ENCODE assay signal across 22 cellular contexts in the genomic region with DNA sequence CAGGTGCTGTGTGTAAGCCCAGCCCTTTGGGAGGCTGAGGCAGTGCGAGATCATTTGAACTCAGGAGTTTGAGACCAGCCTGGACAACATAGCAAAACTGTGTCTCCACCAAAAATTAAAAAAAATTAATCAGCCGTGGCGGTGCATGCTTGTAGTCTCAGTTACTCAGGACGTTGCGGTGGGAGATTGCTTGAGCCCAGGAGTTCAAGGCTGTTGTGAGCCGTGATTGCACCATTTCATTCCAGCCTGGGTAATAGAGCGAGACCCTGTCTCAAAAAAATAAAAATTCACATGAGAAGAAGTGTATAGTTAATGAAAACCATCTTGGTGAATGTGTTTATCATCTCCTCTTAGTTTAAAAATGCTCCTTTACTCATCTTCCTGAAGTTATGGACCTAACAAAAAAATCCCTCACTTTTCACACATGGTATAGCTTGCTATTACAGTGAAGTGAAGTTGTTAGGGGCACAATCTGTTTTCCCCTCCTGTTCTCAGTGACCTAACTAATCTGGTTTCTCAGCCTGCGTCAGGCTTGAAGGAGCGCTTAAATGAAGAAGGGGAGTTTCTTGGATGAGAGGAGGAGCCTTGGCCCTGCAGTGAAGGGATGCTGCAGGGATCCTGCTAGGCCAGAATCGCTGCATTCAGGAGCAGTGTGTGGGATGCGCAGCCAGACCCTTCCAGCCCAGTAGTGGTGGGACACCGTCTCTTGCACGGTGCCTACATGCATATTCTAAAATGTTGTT. TPM values are rescaled to one million over a fixed set of nuclear protein-coding genes. Genes with fewer than 3 reads are reported as not detected.
DNase-seq lines count a peak whose midpoint lies in the region; TF ChIP-seq lines count a peak whose summit lies in the region.
"Had no signal": no experiment of that assay in that cellular context is flagged by ENCODE, and none has a peak within 500 bp of the region (broad histone marks: within the 10 kb centered on the region; RNA-seq: fewer than 3 reads in every experiment).

No MANE protein-coding gene starts in this region.

- in situ Hi-C loops in HAP-1 (cut with MboI; ENCODE audit: low sequenced_read_pairs): no loop called here

- H3K36me3 Mint-ChIP-seq in activated CD4-positive, alpha-beta T cell treated with anti-CD3 and anti-CD28 coated beads, Interleukin-2, amount 10 ng/mL, durations not matched to agents 7 days and 5 days (ENCODE audit: low read depth): peaks cover 29% of the 10 kb centered on the region
- H3K36me3 Mint-ChIP-seq in brain (peaks cover 61% of the 10 kb centered on the region), neural progenitor cell (peaks cover 44% of the 10 kb centered on the region)

- H3K36me3 ChIP-seq in neural progenitor cell: no peaks in the 10 kb centered on the region
- 0 out of 2 replicates have a peak, but pooled peaks cover 4% of the 10 kb centered on the region for H3K36me3 ChIP-seq in HAP-1 (replicated peaks)
- H3K36me3 ChIP-seq: Peyer's patch, right atrium auricular region had no signal

- H3K27ac ChIP-seq in neural progenitor cell: peak overlapping the region; percentile 44
- H3K27ac ChIP-seq: Peyer's patch, right atrium auricular region had no signal

- no peak for TF ChIP-seq POLR2A in erythroblast (IDR thresholded peaks at IDR 0.05; ENCODE audit: low read length)

- no peak for DNase-seq in activated CD4-positive, alpha-beta T cell treated with anti-CD3 and anti-CD28 coated beads, Interleukin-2, amount 10 ng/mL, durations not matched to agents 7 days and 5 days
- DNase-seq in activated CD4-positive, alpha-beta T cell treated with anti-CD3 and anti-CD28 coated beads, Interleukin-2, amount 50 U/mL, for 1 hour: no peak
- peak; percentile 73 to 76 for DNase-seq in NCI-H524 (lab: John Stamatoyannopoulos, UW)
- DNase-seq in neural progenitor cell (ENCODE audit: low spot score): peak; percentile 39
- DNase-seq in HAP-1 (ENCODE audit: low spot score in 2 of 2): no peak
- no peak for DNase-seq in erythroblast (lab: John Stamatoyannopoulos, UW)
- no peak for DNase-seq in medulla oblongata (ENCODE audit: extremely low spot score)
- DNase-seq: activated T-cell treated with anti-CD3 and anti-CD28 coated beads, Interleukin-2, amount 50 U/mL, for 72 hours; Caco-2; foreskin fibroblast; left ventricle myocardium superior; NCI-H1092 treated with DMSO at 0.1 percent for 48 hours; NCI-H2081 treated with DMSO at 0.1 percent for 48 hours; NCI-H446 treated with DMSO at 0.1 percent for 48 hours; NK-92 treated with Interleukin-12 subunit alpha and Interleukin-12 subunit beta, amount 100 ng/mL, for 24 hours; occipital lobe; Peyer's patch; stimulated activated CD4-positive, alpha-beta T cell treated with anti-CD3 and anti-CD28 coated beads, Interleukin-12 subunit alpha, Interleukin-12 subunit beta, amount 100 ng/mL, for 4 hours had no signal

- no peak for TF ChIP-seq CTCF in brain (conservative IDR thresholded peaks at IDR 0.05)
- no peak for TF ChIP-seq CTCF in neural progenitor cell (IDR thresholded peaks at IDR 0.05)

- peaks cover 84% of the 10 kb centered on the region for H4K20me1 ChIP-seq in neural progenitor cell (ENCODE audit: low read depth)

- no peaks in the 10 kb centered on the region for H3K9me3 ChIP-seq in neural progenitor cell (ENCODE audit: low read depth)
- H3K9me3 ChIP-seq in HAP-1: no peaks in the 10 kb centered on the region
- H3K9me3 ChIP-seq: Caco-2, Peyer's patch, right atrium auricular region had no signal

- H3K79me2 ChIP-seq in neural progenitor cell (ENCODE audit: low read depth): peaks cover 100% of the 10 kb centered on the region

- H3K9ac ChIP-seq in neural progenitor cell: no peak overlapping the region

- CTCF ChIA-PET in activated CD4-positive, alpha-beta T cell treated with anti-CD3 and anti-CD28 coated beads, Interleukin-2, amount 10 ng/mL, durations not matched to agents 7 days and 5 days (lab: Charles Lee): no interaction called here

- peaks cover 18% of the 10 kb centered on the region for H3F3A ChIP-seq in neural progenitor cell (ENCODE audit: low read depth)

- H3K4me1 Mint-ChIP-seq in activated CD4-positive, alpha-beta T cell treated with anti-CD3 and anti-CD28 coated beads, Interleukin-2, amount 10 ng/mL, durations not matched to agents 7 days and 5 days: peaks cover 74% of the 10 kb centered on the region
- peaks cover 38% of the 10 kb centered on the region for H3K4me1 Mint-ChIP-seq in brain
- H3K4me1 Mint-ChIP-seq in neural progenitor cell: peaks cover 30% of the 10 kb centered on the region

- POLR2A ChIA-PET in activated CD4-positive, alpha-beta T cell treated with anti-CD3 and anti-CD28 coated beads, Interleukin-2, amount 10 ng/mL, durations not matched to agents 7 days and 5 days (lab: Charles Lee): no interaction called here

- H3K9me3 Mint-ChIP-seq in activated CD4-positive, alpha-beta T cell treated with anti-CD3 and anti-CD28 coated beads, Interleukin-2, amount 10 ng/mL, durations not matched to agents 7 days and 5 days: peaks cover 9% of the 10 kb centered on the region
- peaks cover 4 to 17% (median 8%) of the 10 kb centered on the region in 5 experiments for H3K9me3 Mint-ChIP-seq in brain
- peaks cover 15% of the 10 kb centered on the region for H3K9me3 Mint-ChIP-seq in neural progenitor cell
- H3K9me3 Mint-ChIP-seq: activated naive CD4-positive, alpha-beta T cell treated with anti-CD3 and anti-CD28 coated beads, Interleukin-2, amount 50 U/mL, for 72 hours; activated T-cell treated with anti-CD3 and anti-CD28 coated beads, Interleukin-2, amount 50 U/mL, for 72 hours; T-helper 1 cell treated with Interleukin-12 subunit alpha and Interleukin-12 subunit beta and Interleukin-4 antibody, amounts not matched to agents 30 μg/mL and 1 μg/mL, for 36 hours had no signal

- H3K4me1 ChIP-seq in neural progenitor cell (peaks cover 12% of the 10 kb centered on the region), HAP-1 (no peaks in the 10 kb centered on the region)

- H3K27ac Mint-ChIP-seq in activated CD4-positive, alpha-beta T cell treated with anti-CD3 and anti-CD28 coated beads, Interleukin-2, amount 10 ng/mL, durations not matched to agents 7 days and 5 days: peak overlapping the region; percentile 33
- H3K27ac Mint-ChIP-seq in brain (peak overlapping the region in 4 of 5 experiments; percentile 11 to 66 (median 34)), neural progenitor cell (peak overlapping the region; percentile 57)
- H3K27ac Mint-ChIP-seq: T-helper 1 cell treated with Interleukin-12 subunit alpha and Interleukin-12 subunit beta and Interleukin-4 antibody, amounts not matched to agents 30 μg/mL and 1 μg/mL, for 36 hours had no signal

- no peaks in the 10 kb centered on the region for H3K27me3 ChIP-seq in neural progenitor cell
- no peaks in the 10 kb centered on the region for H3K27me3 ChIP-seq in HAP-1 (ENCODE audit: low read depth)
- H3K27me3 ChIP-seq: Peyer's patch, right atrium auricular region had no signal

- peak overlapping the region; percentile 24 for H3K4me2 ChIP-seq in neural progenitor cell

- no peak overlapping the region for H3K4me3 ChIP-seq in neural progenitor cell
- no peak overlapping the region for H3K4me3 ChIP-seq in HAP-1
- H3K4me3 ChIP-seq: Peyer's patch, right atrium auricular region had no signal

- H2AFZ ChIP-seq in neural progenitor cell (replicated peaks): no peak overlapping the region

- H3K4me3 Mint-ChIP-seq in activated CD4-positive, alpha-beta T cell treated with anti-CD3 and anti-CD28 coated beads, Interleukin-2, amount 10 ng/mL, durations not matched to agents 7 days and 5 days: no peak overlapping the region
- H3K4me3 Mint-ChIP-seq in brain: no peak overlapping the region
- H3K4me3 Mint-ChIP-seq in neural progenitor cell: no peak overlapping the region
- H3K4me3 Mint-ChIP-seq: activated T-cell treated with anti-CD3 and anti-CD28 coated beads, Interleukin-2, amount 50 U/mL, for 72 hours; T-helper 1 cell treated with Interleukin-12 subunit alpha and Interleukin-12 subunit beta and Interleukin-4 antibody, amounts not matched to agents 30 μg/mL and 1 μg/mL, for 36 hours had no signal

- no peaks in the 10 kb centered on the region for H3K27me3 Mint-ChIP-seq in activated CD4-positive, alpha-beta T cell treated with anti-CD3 and anti-CD28 coated beads, Interleukin-2, amount 10 ng/mL, durations not matched to agents 7 days and 5 days
- H3K27me3 Mint-ChIP-seq in brain (no peaks in the 10 kb centered on the region), neural progenitor cell (ENCODE audit: insufficient read depth, low read depth) (peaks cover 2% of the 10 kb centered on the region)

RNA-seq across cellular contexts. Expression of a gene that starts 45.3 kb away (rescaled TPM):
- total RNA-seq in activated CD4-positive, alpha-beta T cell treated with anti-CD3 and anti-CD28 coated beads, Interleukin-2, amount 10 ng/mL, durations not matched to agents 7 days and 5 days: 10 to 100 TPM; 27.5 to 27.6 TPM
- polyA plus RNA-seq in brain (ENCODE audit: insufficient read depth, low read depth, low replicate concordance): 19.7 TPM
- total RNA-seq in neural progenitor cell (ENCODE audit: low replicate concordance): 38.9 and 45.8 TPM in 2 replicates

Comparison
In these comparisons a context has a peak if more than half of its experiments do, and no peak if none do; other contexts are left out.
1. DNase-seq: peak in NCI-H524 (2 of 2) and neural progenitor cell (single experiment); none in activated CD4-positive, alpha-beta T cell treated with anti-CD3 and anti-CD28 coated beads, Interleukin-2, amount 10 ng/mL, durations not matched to agents 7 days and 5 days (single experiment), activated CD4-positive, alpha-beta T cell treated with anti-CD3 and anti-CD28 coated beads, Interleukin-2, amount 50 U/mL, for 1 hour (single experiment), HAP-1 (0 of 2), erythroblast (0 of 2) and medulla oblongata (single experiment).
2. Peak in every context shown above with its lines, with median percentiles within 50 percentile points of each other: H3K27ac Mint-ChIP-seq.